ENCODE assay signal across 13 cellular contexts in genomic region chr2:55026202-55026601, GRCh38. TPM values are rescaled to one million over a fixed set of nuclear protein-coding genes. Genes with fewer than 3 reads are reported as not detected.
DNase-seq lines count a peak whose midpoint lies in the region; ATAC-seq and TF ChIP-seq lines count a peak whose summit lies in the region.
"Had no signal": no experiment of that assay in that cellular context is flagged by ENCODE, and none has a peak within 500 bp of the region (broad histone marks: within the 10 kb centered on the region; RNA-seq: fewer than 3 reads in every experiment).

No MANE protein-coding gene starts in this region.

- in situ Hi-C loops in G401 (cut with HindIII; ENCODE audit: low sequenced_read_pairs) = no loop called here

- peak; percentile 35 for ATAC-seq in omental fat pad (ENCODE audit: low FRiP score)
- ATAC-seq in HG03159 (IDR thresholded peaks at IDR 0.05; ENCODE audit: unreplicated experiment) = no peak
- no peak for ATAC-seq in GM18907 (IDR thresholded peaks at IDR 0.05; ENCODE audit: unreplicated experiment)

- no peaks in the 10 kb centered on the region for H3K36me3 ChIP-seq in H7 (replicated peaks; ENCODE audit: control insufficient read depth, insufficient read depth, low read length)
- H3K36me3 ChIP-seq: adrenal gland had no signal

- DNase-seq in G401 (ENCODE audit: low spot score) = peak; percentile 41
- DNase-seq in NOMO-1 (lab: John Stamatoyannopoulos, UW; ENCODE audit: unreplicated experiment in 2 of 2) = peak; percentile 73 to 90
- DNase-seq in cerebellar cortex (ENCODE audit: low spot score) = peak; percentile 26
- no peak for DNase-seq in omental fat pad (ENCODE audit: low spot score)
- DNase-seq in H7 = no peak
- no peak for DNase-seq in stimulated activated CD4-positive, alpha-beta T cell treated with anti-CD3 and anti-CD28 coated beads, Interleukin-12 subunit alpha, Interleukin-12 subunit beta, amount 100 ng/mL, for 4 hours
- DNase-seq: activated CD4-positive, alpha-beta T cell treated with anti-CD3 and anti-CD28 coated beads, Interleukin-2, amount 10 ng/mL, durations not matched to agents 7 days and 5 days; adrenal gland; heart left ventricle; midbrain; NCI-H1436 had no signal

- no peaks in the 10 kb centered on the region for H3K27me3 ChIP-seq in H7 (ENCODE audit: control insufficient read depth, insufficient read depth, low read length)
- H3K27me3 ChIP-seq: adrenal gland, heart left ventricle had no signal

- TF ChIP-seq CTCF in omental fat pad (IDR thresholded peaks at IDR 0.05) = no peak

- no peak overlapping the region for H3K4me3 ChIP-seq in H7 (ENCODE audit: insufficient read depth, low read depth, low read length)
- H3K4me3 ChIP-seq: adrenal gland, heart left ventricle had no signal

RNA-seq across cellular contexts. Expression of gene RTN4, which starts 24.0 kb away (rescaled TPM):
- total RNA-seq in G401 (2014; rRNA removed; shearing (Covaris generic)) = 80.7 and 110 TPM in 2 replicates
- total RNA-seq in omental fat pad = 100 to 1,000 TPM; 308 to 566 (median 400) TPM
- 131 and 136 TPM in 2 replicates for total RNA-seq in H7 (2014; rRNA removed; shearing (Covaris generic))

Comparison
In these comparisons a context has a peak if more than half of its experiments do, and no peak if none do; other contexts are left out.
1. DNase-seq: peak in G401 (single experiment), NOMO-1 (2 of 2) and cerebellar cortex (single experiment); none in omental fat pad (single experiment), H7 (single experiment) and stimulated activated CD4-positive, alpha-beta T cell treated with anti-CD3 and anti-CD28 coated beads, Interleukin-12 subunit alpha, Interleukin-12 subunit beta, amount 100 ng/mL, for 4 hours (single experiment).